8 cellular contexts compared by ENCODE assay signal in genomic region chr12:10614056-10614370, GRCh38. TPM values are rescaled to one million over a fixed set of nuclear protein-coding genes. Genes with fewer than 3 reads are reported as not detected.
DNase-seq lines count a peak whose midpoint lies in the region; ATAC-seq and TF ChIP-seq lines count a peak whose summit lies in the region.

No MANE protein-coding gene starts in this region.

- H3K79me2 ChIP-seq in GM23248 (ENCODE audit: insufficient read depth) = peaks cover 41% of the 10 kb centered on the region

- no peaks in the 10 kb centered on the region for H3K9me3 ChIP-seq in GM23248 (ENCODE audit: low read depth)
- H3K9me3 ChIP-seq in RWPE2 (ENCODE audit: severe bottlenecking) = no peaks in the 10 kb centered on the region

- H4K20me1 ChIP-seq in GM23248 (ENCODE audit: insufficient read depth) = no peaks in the 10 kb centered on the region

- H3K4me3 ChIP-seq in GM23248 = peak overlapping the region; percentile 95
- H3K4me3 ChIP-seq in RWPE2 (ENCODE audit: severe bottlenecking) = peak overlapping the region; percentile 67
- peak overlapping the region; percentile 97 for H3K4me3 ChIP-seq in fibroblast of villous mesenchyme (ENCODE audit: low read depth, low read length)
- H3K4me3 ChIP-seq in skin epidermis = peak overlapping the region; percentile 50 to 82 (median 68)

- peak overlapping the region; percentile 99 for H3K9ac ChIP-seq in GM23248

- WGBS in GM23248 (ENCODE audit: low coverage in 1 of 2, low lambda C conversion rate in 2 of 2, missing lambda C conversion rate in 2 of 2), 2 experiments = 13 to 21% methylated on average over 4 of the region's 4 CpGs

- peaks cover 19% of the 10 kb centered on the region for H3F3A ChIP-seq in GM23248 (ENCODE audit: insufficient read depth)

- H3K36me3 ChIP-seq in GM23248 (ENCODE audit: low read depth) = peaks cover 14% of the 10 kb centered on the region
- H3K36me3 ChIP-seq in RWPE2 (ENCODE audit: low read depth) = peaks cover 8% of the 10 kb centered on the region

- in situ Hi-C loops in GM23248 (cut with MboI) = no loop called here

- H3K27me3 ChIP-seq in GM23248 (replicated peaks; ENCODE audit: insufficient read depth) = no peaks in the 10 kb centered on the region
- no peaks in the 10 kb centered on the region for H3K27me3 ChIP-seq in RWPE2 (ENCODE audit: insufficient read depth, poor library complexity, severe bottlenecking)

- peak overlapping the region; percentile 91 for H3K27ac ChIP-seq in GM23248
- H3K27ac ChIP-seq in RWPE2 (ENCODE audit: poor library complexity, severe bottlenecking) = peak overlapping the region; percentile 41
- peak overlapping the region in 20 of 21 experiments; percentile 80 to 97 (median 91) for H3K27ac ChIP-seq in skin epidermis

- H3K9me2 ChIP-seq in GM23248 (ENCODE audit: insufficient read depth) = no peaks in the 10 kb centered on the region

- H3K4me1 ChIP-seq in GM23248 (ENCODE audit: insufficient read depth) (peaks cover 40% of the 10 kb centered on the region), RWPE2 (ENCODE audit: insufficient read depth, poor library complexity, severe bottlenecking) (peaks cover 8% of the 10 kb centered on the region)

- peak overlapping the region; percentile 95 for H3K4me2 ChIP-seq in GM23248 (ENCODE audit: unreplicated experiment)

- ATAC-seq in RWPE2 (ENCODE audit: low read depth) (no peak), HG02588 (IDR thresholded peaks at IDR 0.05; ENCODE audit: unreplicated experiment) (no peak)

- no peak for TF ChIP-seq CTCF in RWPE2 (IDR thresholded peaks at IDR 0.05; ENCODE audit: poor library complexity, severe bottlenecking)
- TF ChIP-seq CTCF in fibroblast of villous mesenchyme (IDR thresholded peaks at IDR 0.05; ENCODE audit: insufficient read depth, low read depth, low read length) = no peak

- H2AFZ ChIP-seq in GM23248 = peak overlapping the region; percentile 92

- no peak for DNase-seq in GM23248
- no peak for DNase-seq in RWPE2 (ENCODE audit: low spot score)
- no peak for DNase-seq in fibroblast of villous mesenchyme (ENCODE audit: low read depth)
- no peak for DNase-seq in OCI-M2 (lab: John Stamatoyannopoulos, UW; ENCODE audit: unreplicated experiment)
- DNase-seq in hepatic stellate cell (ENCODE audit: low spot score) = no peak
- no peak for DNase-seq in cerebellum (ENCODE audit: low spot score)

RNA-seq across cellular contexts. Expression of gene MAGOHB, which starts 0.6 kb away (rescaled TPM):
- 16.6 and 27.8 TPM in 2 replicates for total RNA-seq in GM23248 (2014; rRNA removed; shearing (Covaris generic))
- polyA plus RNA-seq in GM23248 (2016; fragmentation: Nextera tagmentation; extraction: Ambion mirVana) = 72.4 and 78.0 TPM in 2 replicates
- 19.3 and 20.3 TPM in 2 replicates for total RNA-seq in fibroblast of villous mesenchyme
- total RNA-seq in cerebellum = 28.9 TPM

RNA-seq across cellular contexts. Expression of gene STYK1, which starts 59.8 kb away (rescaled TPM):
- total RNA-seq in GM23248 (2014; rRNA removed; shearing (Covaris generic)) = 1.1 TPM in 1 of 2 replicates, not detected in the other
- polyA plus RNA-seq in GM23248 (2016; fragmentation: Nextera tagmentation; extraction: Ambion mirVana) = 0.89 and 0.93 TPM in 2 replicates
- total RNA-seq in fibroblast of villous mesenchyme (under 0.01 and 0.86 TPM in 2 replicates), cerebellum (4.9 TPM)

Comparison
In these comparisons a context has a peak if more than half of its experiments do, and no peak if none do; other contexts are left out.
1. H3K27ac ChIP-seq: peak in every context shown above with its lines; median percentile 91 in GM23248; 91 in skin epidermis; 41 in RWPE2.